Comparison of ENCODE assay signal across 1 cellular context in genomic region chr3:192130534-192131132, GRCh38.
TF ChIP-seq lines count a peak whose summit lies in the region.

No MANE protein-coding gene starts in this region.

TF ChIP-seq in SK-N-SH treated with all-trans-retinoic acid at 6 μM for 48 hours, 23 proteins besides CTCF, POLR2A, EP300 and RAD21 (continued from another document):
- TF ChIP-seq RARB (CRISPR knock-in tag; IDR thresholded peaks at IDR 0.05): no peak
- TF ChIP-seq PPARA (CRISPR knock-in tag; IDR thresholded peaks at IDR 0.05; ENCODE audit: borderline replicate concordance): no peak
TF ChIP-seq in SK-N-SH treated with all-trans-retinoic acid at 6 μM for 48 hours: peak in this region for 0.
